In genomic region chr1:51442198-51442597, GRCh38 we compare ENCODE assay signal across 23 cellular contexts.
DNase-seq lines count a peak whose midpoint lies in the region; ATAC-seq and TF ChIP-seq lines count a peak whose summit lies in the region.
"Had no signal": no experiment of that assay in that cellular context is flagged by ENCODE, and none has a peak within 500 bp of the region (broad histone marks: within the 10 kb centered on the region; RNA-seq: fewer than 3 reads in every experiment).

No MANE protein-coding gene starts in this region.

- no peak overlapping the region for H3K4me3 ChIP-seq in PC-3 (ENCODE audit: low read length)
- H3K4me3 ChIP-seq: ascending aorta, psoas muscle, SJCRH30, tibial artery had no signal

- no peaks in the 10 kb centered on the region for H3K27me3 ChIP-seq in PC-3 (ENCODE audit: low read length)
- H3K27me3 ChIP-seq: ascending aorta, SJCRH30, tibial artery had no signal

- no peak for ATAC-seq in stimulated activated naive CD8-positive, alpha-beta T cell treated with anti-CD3 and anti-CD28 coated beads, Interleukin-15, amount 100 ng/mL, for 72 hours
- ATAC-seq in PC-3: peak; percentile 33; the same call in 1 of the 2 replicates
- no peak for ATAC-seq in stimulated activated memory B cell treated with anti-CD40 and anti-IgM and Interleukin-4, amounts not matched to agents 10 μg/mL and 1 μg/mL and 100 μg/mL, for 72 hours
- no peak for ATAC-seq in GM19023 (IDR thresholded peaks at IDR 0.05; ENCODE audit: unreplicated experiment)
- no peak for ATAC-seq in HG03025 (IDR thresholded peaks at IDR 0.05; ENCODE audit: low FRiP score, unreplicated experiment)
- ATAC-seq in HG03280 (IDR thresholded peaks at IDR 0.05; ENCODE audit: unreplicated experiment): no peak
- ATAC-seq: psoas muscle had no signal

- H3K4me2 ChIP-seq in PC-3 (ENCODE audit: low read length): no peak overlapping the region

- H3K9me2 ChIP-seq in PC-3 (replicated peaks; ENCODE audit: low read length): no peaks in the 10 kb centered on the region

- peaks cover 21% of the 10 kb centered on the region; the same call in 1 of the 2 replicates for H3K36me3 ChIP-seq in PC-3 (ENCODE audit: low read depth, low read length)

- H3K4me3 Mint-ChIP-seq in stimulated activated naive CD8-positive, alpha-beta T cell treated with anti-CD3 and anti-CD28 coated beads, Interleukin-15, Interleukin-2, amounts not matched to agents 100 ng/mL and 50 ng/mL, for 24 hours: no peak overlapping the region
- H3K4me3 Mint-ChIP-seq in stimulated activated naive CD8-positive, alpha-beta T cell treated with anti-CD3 and anti-CD28 coated beads, Interleukin-15, amount 100 ng/mL, for 72 hours: no peak overlapping the region
- no peak overlapping the region for H3K4me3 Mint-ChIP-seq in chondrocyte (ENCODE audit: unreplicated experiment)
- H3K4me3 Mint-ChIP-seq in stimulated activated memory B cell treated with anti-CD40 and anti-IgM and Interleukin-4, amounts not matched to agents 10 μg/mL and 1 μg/mL and 100 μg/mL, for 72 hours: no peak overlapping the region
- H3K4me3 Mint-ChIP-seq: IgD-negative memory B cell had no signal

- H3K9me3 ChIP-seq in PC-3 (ENCODE audit: low read length): no peaks in the 10 kb centered on the region
- H3K9me3 ChIP-seq: ascending aorta, psoas muscle, SJCRH30, tibial artery had no signal

- no peaks in the 10 kb centered on the region for H3F3A ChIP-seq in PC-3 (ENCODE audit: low read length, unreplicated experiment)

- H3K79me2 ChIP-seq in PC-3 (ENCODE audit: low read length): no peaks in the 10 kb centered on the region

- H3K4me1 Mint-ChIP-seq in stimulated activated naive CD8-positive, alpha-beta T cell treated with anti-CD3 and anti-CD28 coated beads, Interleukin-15, Interleukin-2, amounts not matched to agents 100 ng/mL and 50 ng/mL, for 24 hours (ENCODE audit: low read depth): peaks cover 35% of the 10 kb centered on the region
- H3K4me1 Mint-ChIP-seq in stimulated activated naive CD8-positive, alpha-beta T cell treated with anti-CD3 and anti-CD28 coated beads, Interleukin-15, amount 100 ng/mL, for 72 hours: peaks cover 37% of the 10 kb centered on the region
- H3K4me1 Mint-ChIP-seq in chondrocyte (ENCODE audit: low read depth): peaks cover 42% of the 10 kb centered on the region
- H3K4me1 Mint-ChIP-seq in stimulated activated memory B cell treated with anti-CD40 and anti-IgM and Interleukin-4, amounts not matched to agents 10 μg/mL and 1 μg/mL and 100 μg/mL, for 72 hours: peaks cover 7% of the 10 kb centered on the region

- no peaks in the 10 kb centered on the region for H3K4me1 ChIP-seq in PC-3 (ENCODE audit: insufficient read depth, low read length)
- H3K4me1 ChIP-seq: SJCRH30 had no signal

- no peaks in the 10 kb centered on the region for H4K20me1 ChIP-seq in PC-3 (ENCODE audit: low read length)

- TF ChIP-seq CTCF in PC-3 (conservative IDR thresholded peaks at IDR 0.05; ENCODE audit: low read depth, low read length) (no peak), chondrocyte (IDR thresholded peaks at IDR 0.05) (no peak)

- DNase-seq in stimulated activated naive CD8-positive, alpha-beta T cell treated with anti-CD3 and anti-CD28 coated beads, Interleukin-15, amount 100 ng/mL, for 72 hours: no peak
- DNase-seq in PC-3 (peak; percentile 23), chondrocyte (ENCODE audit: low spot score) (no peak)
- DNase-seq: activated CD4-positive, alpha-beta T cell treated with anti-CD3 and anti-CD28 coated beads for 48 hours; activated naive CD4-positive, alpha-beta T cell treated with anti-CD3 and anti-CD28 coated beads, Interleukin-2, amount 50 U/mL, for 16 hours; cerebellar nuclear complex; DMS 273 treated with DMSO at 0.1 percent for 48 hours; NCI-H1694 treated with DMSO at 0.1 percent for 48 hours; NCI-H774; psoas muscle; SJCRH30; stimulated activated CD4-positive, alpha-beta T cell treated with anti-CD3 and anti-CD28 coated beads, Interleukin-2, amount 100 ng/mL, for 24 hours; stimulated activated naive CD4-positive, alpha-beta T cell; tibial artery had no signal

- no peaks in the 10 kb centered on the region for H3K27me3 Mint-ChIP-seq in stimulated activated naive CD8-positive, alpha-beta T cell treated with anti-CD3 and anti-CD28 coated beads, Interleukin-15, Interleukin-2, amounts not matched to agents 100 ng/mL and 50 ng/mL, for 24 hours
- H3K27me3 Mint-ChIP-seq in stimulated activated naive CD8-positive, alpha-beta T cell treated with anti-CD3 and anti-CD28 coated beads, Interleukin-15, amount 100 ng/mL, for 72 hours: no peaks in the 10 kb centered on the region
- no peaks in the 10 kb centered on the region for H3K27me3 Mint-ChIP-seq in chondrocyte (ENCODE audit: low read depth)
- no peaks in the 10 kb centered on the region for H3K27me3 Mint-ChIP-seq in stimulated activated memory B cell treated with anti-CD40 and anti-IgM and Interleukin-4, amounts not matched to agents 10 μg/mL and 1 μg/mL and 100 μg/mL, for 72 hours
- H3K27me3 Mint-ChIP-seq: IgD-negative memory B cell had no signal

- no peak overlapping the region for H2AFZ ChIP-seq in PC-3 (ENCODE audit: low read length)

- no peaks in the 10 kb centered on the region for H3K9me3 Mint-ChIP-seq in stimulated activated naive CD8-positive, alpha-beta T cell treated with anti-CD3 and anti-CD28 coated beads, Interleukin-15, Interleukin-2, amounts not matched to agents 100 ng/mL and 50 ng/mL, for 24 hours
- H3K9me3 Mint-ChIP-seq in stimulated activated naive CD8-positive, alpha-beta T cell treated with anti-CD3 and anti-CD28 coated beads, Interleukin-15, amount 100 ng/mL, for 72 hours: no peaks in the 10 kb centered on the region
- H3K9me3 Mint-ChIP-seq in chondrocyte (ENCODE audit: low read depth): no peaks in the 10 kb centered on the region
- H3K9me3 Mint-ChIP-seq in stimulated activated memory B cell treated with anti-CD40 and anti-IgM and Interleukin-4, amounts not matched to agents 10 μg/mL and 1 μg/mL and 100 μg/mL, for 72 hours: no peaks in the 10 kb centered on the region
- H3K9me3 Mint-ChIP-seq: IgD-negative memory B cell had no signal

- no TSS peak for BruUV-seq in PC-3 (replicated peaks; lab: Mats Ljungman, UMichigan)

- H3K9ac ChIP-seq in PC-3 (ENCODE audit: low read length): no peak overlapping the region

- H3K27ac ChIP-seq in PC-3 (ENCODE audit: low read length): no peak overlapping the region
- H3K27ac ChIP-seq: ascending aorta, C4-2B, HL-60, psoas muscle, SJCRH30, tibial artery had no signal

- CTCF ChIA-PET in PC-3 (lab: Charles Lee): no interaction called here

- peak overlapping the region; percentile 8 for H3K27ac Mint-ChIP-seq in stimulated activated naive CD8-positive, alpha-beta T cell treated with anti-CD3 and anti-CD28 coated beads, Interleukin-15, Interleukin-2, amounts not matched to agents 100 ng/mL and 50 ng/mL, for 24 hours
- no peak overlapping the region for H3K27ac Mint-ChIP-seq in stimulated activated naive CD8-positive, alpha-beta T cell treated with anti-CD3 and anti-CD28 coated beads, Interleukin-15, amount 100 ng/mL, for 72 hours
- peak overlapping the region; percentile 47 for H3K27ac Mint-ChIP-seq in chondrocyte (ENCODE audit: unreplicated experiment)
- peak overlapping the region; percentile 46 for H3K27ac Mint-ChIP-seq in stimulated activated memory B cell treated with anti-CD40 and anti-IgM and Interleukin-4, amounts not matched to agents 10 μg/mL and 1 μg/mL and 100 μg/mL, for 72 hours

- POLR2A ChIA-PET in PC-3 (lab: Charles Lee; ENCODE audit: unreplicated experiment): no interaction called here

- peaks cover 58% of the 10 kb centered on the region for H3K36me3 Mint-ChIP-seq in stimulated activated naive CD8-positive, alpha-beta T cell treated with anti-CD3 and anti-CD28 coated beads, Interleukin-15, Interleukin-2, amounts not matched to agents 100 ng/mL and 50 ng/mL, for 24 hours (ENCODE audit: low read depth)
- peaks cover 2% of the 10 kb centered on the region for H3K36me3 Mint-ChIP-seq in chondrocyte (ENCODE audit: low read depth)
- H3K36me3 Mint-ChIP-seq in stimulated activated memory B cell treated with anti-CD40 and anti-IgM and Interleukin-4, amounts not matched to agents 10 μg/mL and 1 μg/mL and 100 μg/mL, for 72 hours: peaks cover 52% of the 10 kb centered on the region

- intact Hi-C loops in PC-3 (cut with micrococcal nuclease): loop anchor here (5.0 kb wide), 1 partner anchor 75 kb away; the partner anchor contains the start of gene EPS15

Comparison
In these comparisons a context has a peak if more than half of its experiments do, and no peak if none do; other contexts are left out.
1. H3K27ac Mint-ChIP-seq: peak in stimulated activated naive CD8-positive, alpha-beta T cell treated with anti-CD3 and anti-CD28 coated beads, Interleukin-15, Interleukin-2, amounts not matched to agents 100 ng/mL and 50 ng/mL, for 24 hours (single experiment), chondrocyte (single experiment) and stimulated activated memory B cell treated with anti-CD40 and anti-IgM and Interleukin-4, amounts not matched to agents 10 μg/mL and 1 μg/mL and 100 μg/mL, for 72 hours (single experiment); none in stimulated activated naive CD8-positive, alpha-beta T cell treated with anti-CD3 and anti-CD28 coated beads, Interleukin-15, amount 100 ng/mL, for 72 hours (0 of 2).